ENCODE assay signal across 1 cellular context in the genomic region with DNA sequence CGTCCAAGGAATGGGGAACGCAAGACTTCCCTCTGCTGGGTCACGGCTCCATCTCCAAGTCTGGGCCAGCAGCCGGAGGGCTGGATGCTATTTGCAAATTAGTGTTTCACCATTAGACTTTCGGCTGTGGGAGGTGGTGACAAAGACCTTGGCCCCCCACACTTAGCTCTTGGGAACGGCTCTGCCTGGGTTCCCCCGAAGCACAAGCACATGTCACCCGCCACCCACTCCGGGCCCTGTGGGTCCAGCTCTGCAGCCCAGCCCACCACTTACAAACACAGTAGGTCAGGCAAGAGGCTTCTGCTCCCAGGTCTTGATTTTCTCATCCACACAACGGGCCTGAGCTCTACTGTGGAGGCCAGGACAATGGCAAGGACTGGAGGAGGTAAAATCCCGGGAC.
TF ChIP-seq lines count a peak whose summit lies in the region.

No MANE protein-coding gene starts in this region.

TF ChIP-seq in WTC11, 78 proteins besides CTCF, POLR2A, EP300 and RAD21 (continued from another document):
- no peak for TF ChIP-seq MXD4 (CRISPR knock-in tag; IDR thresholded peaks at IDR 0.05; ENCODE audit: borderline replicate concordance)
- TF ChIP-seq NFATC4 (CRISPR knock-in tag; IDR thresholded peaks at IDR 0.05), result no peak
- no peak for TF ChIP-seq HMGA2 (CRISPR knock-in tag; IDR thresholded peaks at IDR 0.05)
- TF ChIP-seq, protein P1, sequence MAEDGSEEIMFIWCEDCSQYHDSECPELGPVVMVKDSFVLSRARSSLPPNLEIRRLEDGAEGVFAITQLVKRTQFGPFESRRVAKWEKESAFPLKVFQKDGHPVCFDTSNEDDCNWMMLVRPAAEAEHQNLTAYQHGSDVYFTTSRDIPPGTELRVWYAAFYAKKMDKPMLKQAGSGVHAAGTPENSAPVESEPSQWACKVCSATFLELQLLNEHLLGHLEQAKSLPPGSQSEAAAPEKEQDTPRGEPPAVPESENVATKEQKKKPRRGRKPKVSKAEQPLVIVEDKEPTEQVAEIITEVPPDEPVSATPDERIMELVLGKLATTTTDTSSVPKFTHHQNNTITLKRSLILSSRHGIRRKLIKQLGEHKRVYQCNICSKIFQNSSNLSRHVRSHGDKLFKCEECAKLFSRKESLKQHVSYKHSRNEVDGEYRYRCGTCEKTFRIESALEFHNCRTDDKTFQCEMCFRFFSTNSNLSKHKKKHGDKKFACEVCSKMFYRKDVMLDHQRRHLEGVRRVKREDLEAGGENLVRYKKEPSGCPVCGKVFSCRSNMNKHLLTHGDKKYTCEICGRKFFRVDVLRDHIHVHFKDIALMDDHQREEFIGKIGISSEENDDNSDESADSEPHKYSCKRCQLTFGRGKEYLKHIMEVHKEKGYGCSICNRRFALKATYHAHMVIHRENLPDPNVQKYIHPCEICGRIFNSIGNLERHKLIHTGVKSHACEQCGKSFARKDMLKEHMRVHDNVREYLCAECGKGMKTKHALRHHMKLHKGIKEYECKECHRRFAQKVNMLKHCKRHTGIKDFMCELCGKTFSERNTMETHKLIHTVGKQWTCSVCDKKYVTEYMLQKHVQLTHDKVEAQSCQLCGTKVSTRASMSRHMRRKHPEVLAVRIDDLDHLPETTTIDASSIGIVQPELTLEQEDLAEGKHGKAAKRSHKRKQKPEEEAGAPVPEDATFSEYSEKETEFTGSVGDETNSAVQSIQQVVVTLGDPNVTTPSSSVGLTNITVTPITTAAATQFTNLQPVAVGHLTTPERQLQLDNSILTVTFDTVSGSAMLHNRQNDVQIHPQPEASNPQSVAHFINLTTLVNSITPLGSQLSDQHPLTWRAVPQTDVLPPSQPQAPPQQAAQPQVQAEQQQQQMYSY (CRISPR knock-in tag; IDR thresholded peaks at IDR 0.05), result no peak
- TF ChIP-seq FOXJ3 (CRISPR knock-in tag; IDR thresholded peaks at IDR 0.05; ENCODE audit: borderline replicate concordance), result no peak
- TF ChIP-seq SOX15 (CRISPR knock-in tag; IDR thresholded peaks at IDR 0.05), result no peak
- TF ChIP-seq HMGXB4 (CRISPR knock-in tag; IDR thresholded peaks at IDR 0.05), result no peak
- TF ChIP-seq, protein P2, sequence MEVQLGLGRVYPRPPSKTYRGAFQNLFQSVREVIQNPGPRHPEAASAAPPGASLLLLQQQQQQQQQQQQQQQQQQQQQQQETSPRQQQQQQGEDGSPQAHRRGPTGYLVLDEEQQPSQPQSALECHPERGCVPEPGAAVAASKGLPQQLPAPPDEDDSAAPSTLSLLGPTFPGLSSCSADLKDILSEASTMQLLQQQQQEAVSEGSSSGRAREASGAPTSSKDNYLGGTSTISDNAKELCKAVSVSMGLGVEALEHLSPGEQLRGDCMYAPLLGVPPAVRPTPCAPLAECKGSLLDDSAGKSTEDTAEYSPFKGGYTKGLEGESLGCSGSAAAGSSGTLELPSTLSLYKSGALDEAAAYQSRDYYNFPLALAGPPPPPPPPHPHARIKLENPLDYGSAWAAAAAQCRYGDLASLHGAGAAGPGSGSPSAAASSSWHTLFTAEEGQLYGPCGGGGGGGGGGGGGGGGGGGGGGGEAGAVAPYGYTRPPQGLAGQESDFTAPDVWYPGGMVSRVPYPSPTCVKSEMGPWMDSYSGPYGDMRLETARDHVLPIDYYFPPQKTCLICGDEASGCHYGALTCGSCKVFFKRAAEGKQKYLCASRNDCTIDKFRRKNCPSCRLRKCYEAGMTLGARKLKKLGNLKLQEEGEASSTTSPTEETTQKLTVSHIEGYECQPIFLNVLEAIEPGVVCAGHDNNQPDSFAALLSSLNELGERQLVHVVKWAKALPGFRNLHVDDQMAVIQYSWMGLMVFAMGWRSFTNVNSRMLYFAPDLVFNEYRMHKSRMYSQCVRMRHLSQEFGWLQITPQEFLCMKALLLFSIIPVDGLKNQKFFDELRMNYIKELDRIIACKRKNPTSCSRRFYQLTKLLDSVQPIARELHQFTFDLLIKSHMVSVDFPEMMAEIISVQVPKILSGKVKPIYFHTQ (CRISPR knock-in tag; IDR thresholded peaks at IDR 0.05), result no peak
- no peak for TF ChIP-seq ZNF423 (CRISPR knock-in tag; IDR thresholded peaks at IDR 0.05)
- no peak for TF ChIP-seq CREB1 (CRISPR knock-in tag; IDR thresholded peaks at IDR 0.05)
- TF ChIP-seq ZNF263 (CRISPR knock-in tag; IDR thresholded peaks at IDR 0.05; ENCODE audit: low read depth), result no peak
